In the genomic region with DNA sequence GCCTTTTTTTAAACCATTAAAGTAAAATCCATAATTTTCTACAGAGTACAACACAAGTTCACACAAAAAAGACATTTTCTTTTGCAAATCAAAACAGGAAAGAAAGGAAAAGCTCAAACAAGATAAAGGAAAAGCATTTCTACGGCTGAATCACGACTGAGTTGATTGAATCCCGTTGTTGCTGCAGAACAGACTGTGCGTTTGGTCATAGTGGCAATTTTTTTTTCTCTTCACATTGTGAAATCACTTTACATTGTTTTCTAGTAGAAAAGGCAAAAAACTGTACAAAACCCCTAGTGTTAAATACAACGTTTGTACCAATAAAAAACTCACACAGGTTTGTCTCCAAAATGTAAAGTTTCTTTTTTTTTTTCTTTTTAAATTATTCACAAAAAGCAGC, we compare ENCODE assay signal across 11 cellular contexts. TPM values are rescaled to one million over a fixed set of nuclear protein-coding genes. Genes with fewer than 3 reads are reported as not detected.
DNase-seq lines count a peak whose midpoint lies in the region; ATAC-seq and TF ChIP-seq lines count a peak whose summit lies in the region.
"Had no signal": no experiment of that assay in that cellular context is flagged by ENCODE, and none has a peak within 500 bp of the region (broad histone marks: within the 10 kb centered on the region; RNA-seq: fewer than 3 reads in every experiment).

No MANE protein-coding gene starts in this region.

- H3K4me1 Mint-ChIP-seq in HFFc6 (ENCODE audit: low read depth) = peaks cover 44% of the 10 kb centered on the region
- no peaks in the 10 kb centered on the region for H3K4me1 Mint-ChIP-seq in CD14-positive monocyte

- H3K9ac ChIP-seq in adipocyte (ENCODE audit: low read length) = peak overlapping the region; percentile 80

- no peaks in the 10 kb centered on the region for H3K27me3 ChIP-seq in adipocyte (replicated peaks; ENCODE audit: control insufficient read depth, insufficient read depth, low read length)

- DNase-seq in HFFc6 (no peak), adipocyte (ENCODE audit: low read depth) (peak; percentile 78), fibroblast of the conjunctiva (ENCODE audit: low read depth) (peak; percentile 20), CD14-positive monocyte (ENCODE audit: low spot score) (no peak), NCI-H226 (no peak)
- DNase-seq: activated CD4-positive, alpha-beta T cell treated with anti-CD3 and anti-CD28 coated beads, Interleukin-2, amount 50 U/mL, for 1 hour; NK-92 treated with Interleukin-12 subunit alpha and Interleukin-12 subunit beta, amount 100 ng/mL, for 24 hours had no signal

- peaks cover 37% of the 10 kb centered on the region for H3K36me3 ChIP-seq in adipocyte (ENCODE audit: control insufficient read depth, insufficient read depth, low read length, severe bottlenecking)

- peaks cover 74% of the 10 kb centered on the region for H3K4me1 ChIP-seq in adipocyte (ENCODE audit: control insufficient read depth, insufficient read depth, low read length)

- H3K27me3 Mint-ChIP-seq in HFFc6 (ENCODE audit: insufficient read depth) = peaks cover 6% of the 10 kb centered on the region
- H3K27me3 Mint-ChIP-seq in CD14-positive monocyte (ENCODE audit: low read depth in 3 of 3) = peaks cover 0 to 1% (median 0%) of the 10 kb centered on the region in 3 donors

- peak overlapping the region in 13 of 21 experiments; percentile 6 to 67 (median 45) for H3K27ac ChIP-seq in skin epidermis
- H3K27ac ChIP-seq: epithelial cell of prostate had no signal

- TF ChIP-seq CTCF in HFFc6 (IDR thresholded peaks at IDR 0.05) = no peak
- no peak for TF ChIP-seq CTCF in CD14-positive monocyte (IDR thresholded peaks at IDR 0.05)

- H3K4me3 Mint-ChIP-seq in HFFc6 (peak overlapping the region; percentile 46; the same call in 1 of the 2 replicates), CD14-positive monocyte (no peak overlapping the region)

- H3K27ac Mint-ChIP-seq in HFFc6 (peak overlapping the region; percentile 70; the same call in 1 of the 2 replicates), CD14-positive monocyte (no peak overlapping the region)

- H3K36me3 Mint-ChIP-seq in HFFc6 (ENCODE audit: low read depth) (peaks cover 30% of the 10 kb centered on the region), CD14-positive monocyte (peaks cover 59 to 86% of the 10 kb centered on the region in 2 donors)

- H3K9me3 Mint-ChIP-seq in HFFc6 = no peaks in the 10 kb centered on the region
- no peaks in the 10 kb centered on the region for H3K9me3 Mint-ChIP-seq in CD14-positive monocyte

- H3K9me3 ChIP-seq in adipocyte (ENCODE audit: control insufficient read depth, low read length) = no peaks in the 10 kb centered on the region

- intact Hi-C loops in CD14-positive monocyte (cut with micrococcal nuclease) = no loop called here

- H3K4me3 ChIP-seq in adipocyte (ENCODE audit: low read length) (peak overlapping the region; percentile 67), skin epidermis (no peak overlapping the region)

- ATAC-seq in HG03378 (IDR thresholded peaks at IDR 0.05; ENCODE audit: unreplicated experiment) = no peak
- no peak for ATAC-seq in HG02870 (IDR thresholded peaks at IDR 0.05; ENCODE audit: unreplicated experiment)

RNA-seq across cellular contexts. Expression of gene RAPSN, which starts 17.3 kb away (rescaled TPM):
- total RNA-seq in HFFc6 (2021; fragmentation: NEBNext Ultra II Directional; extraction: Animal tissue kit (Norgen Biotek cat#: 25700)) = under 1 TPM in 1 of 6 experiments, not detected in 5; 0.22 TPM
- polyA plus RNA-seq in CD14-positive monocyte = not detected

RNA-seq across cellular contexts. Expression of gene PSMC3, which starts 40.0 kb away (rescaled TPM):
- total RNA-seq in HFFc6 (2021; fragmentation: NEBNext Ultra II Directional; extraction: Animal tissue kit (Norgen Biotek cat#: 25700)) = 100 to 1,000 TPM; 161 to 238 (median 220) TPM
- polyA plus RNA-seq in CD14-positive monocyte = 10 to 100 TPM; 89.5 to 97.4 TPM

RNA-seq across cellular contexts. Expression of gene SLC39A13, which starts 57.8 kb away (rescaled TPM):
- 100 to 1,000 TPM in 2 of 6 experiments, 10 to 100 TPM in 4; 78.2 to 126 (median 86.4) TPM for total RNA-seq in HFFc6 (2021; fragmentation: NEBNext Ultra II Directional; extraction: Animal tissue kit (Norgen Biotek cat#: 25700))
- polyA plus RNA-seq in CD14-positive monocyte = 1 to 10 TPM; 4.8 to 5.9 TPM

Comparison
In these comparisons a context has a peak if more than half of its experiments do, and no peak if none do; other contexts are left out.
1. DNase-seq: peak in adipocyte (single experiment) and fibroblast of the conjunctiva (single experiment); none in HFFc6 (single experiment), CD14-positive monocyte (single experiment) and NCI-H226 (single experiment).